Comparison of ENCODE assay signal across 8 cellular contexts in the genomic region with DNA sequence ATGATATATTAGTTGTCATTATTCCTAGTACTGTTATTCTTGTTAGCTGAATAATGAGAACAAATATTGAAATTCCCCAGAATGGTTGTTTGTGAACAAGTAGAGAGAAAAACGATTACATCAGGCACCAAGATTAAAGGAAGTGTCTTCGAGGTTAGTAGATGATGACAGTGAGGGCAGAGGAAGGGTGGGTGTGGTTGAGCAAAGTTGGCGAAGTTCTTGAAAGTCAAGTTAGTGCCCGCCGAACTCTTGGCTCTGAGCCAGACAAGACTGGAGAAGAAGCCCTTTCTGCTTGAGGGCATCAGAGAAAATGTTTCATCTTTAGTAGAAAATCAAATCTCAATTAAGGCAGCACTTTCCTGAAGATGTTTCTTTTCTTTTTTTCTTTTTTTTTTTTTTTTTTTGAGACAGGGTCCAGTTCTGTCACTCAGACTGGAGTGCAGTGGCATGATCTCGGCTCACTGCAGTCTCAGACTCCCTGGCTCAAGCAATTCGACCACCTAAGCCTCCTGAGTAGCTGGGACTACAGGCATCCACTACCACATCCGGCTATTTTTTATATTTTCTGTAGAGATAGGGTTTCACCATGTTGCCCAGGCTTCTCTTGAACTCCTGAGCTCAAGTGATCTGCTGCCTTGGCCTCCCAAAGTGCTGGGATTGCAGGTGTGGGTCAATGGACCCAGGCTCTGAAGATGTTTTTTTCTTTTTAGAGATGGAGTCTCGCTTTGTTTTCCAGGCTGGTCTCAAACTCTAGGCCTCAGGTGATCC.
DNase-seq lines count a peak whose midpoint lies in the region; ATAC-seq lines count a peak whose summit lies in the region.

No MANE protein-coding gene starts in this region.

- intact Hi-C loops in cardiac septum (cut with DNase I) = no loop called here

- DNase-seq in Kasumi-1 (lab: John Stamatoyannopoulos, UW) (peak; percentile 38 to 63), cardiac septum (ENCODE audit: low spot score) (peak; percentile 85), cerebellum (ENCODE audit: low spot score) (no peak), OCI-M2 (lab: John Stamatoyannopoulos, UW; ENCODE audit: unreplicated experiment) (no peak), NCI-H2196 (lab: John Stamatoyannopoulos, UW; ENCODE audit: unreplicated experiment) (no peak)
- DNase-seq in activated CD8-positive, alpha-beta memory T cell treated with anti-CD3 and anti-CD28 coated beads for 4 hours (ENCODE audit: low read depth in 2 of 2) = peak; percentile 63 to 76
- DNase-seq in stimulated activated CD8-positive, alpha-beta memory T cell treated with anti-CD3 and anti-CD28 coated beads, Interleukin-12 subunit alpha, Interleukin-12 subunit beta, amount 100 ng/mL, for 4 hours (ENCODE audit: low read depth) = peak; percentile 50

- ATAC-seq in HG03469 (IDR thresholded peaks at IDR 0.05; ENCODE audit: unreplicated experiment) = no peak

Comparison
In these comparisons a context has a peak if more than half of its experiments do, and no peak if none do; other contexts are left out.
1. DNase-seq: peak in Kasumi-1 (2 of 2), activated CD8-positive, alpha-beta memory T cell treated with anti-CD3 and anti-CD28 coated beads for 4 hours (2 of 2), cardiac septum (single experiment) and stimulated activated CD8-positive, alpha-beta memory T cell treated with anti-CD3 and anti-CD28 coated beads, Interleukin-12 subunit alpha, Interleukin-12 subunit beta, amount 100 ng/mL, for 4 hours (single experiment); none in cerebellum (single experiment), OCI-M2 (single experiment) and NCI-H2196 (single experiment).